In genomic region chrX:50697691-50698090, GRCh38 we compare ENCODE assay signal across 11 cellular contexts.
A peak's percentile ranks its signal among the peaks of the same experiment; 100 is the strongest.
DNase-seq lines count a peak whose midpoint lies in the region; ATAC-seq, FAIRE-seq and TF ChIP-seq lines count a peak whose summit lies in the region.
"Had no signal": no experiment of that assay in that cellular context is flagged by ENCODE, and none has a peak within 500 bp of the region (broad histone marks: within the 10 kb centered on the region; RNA-seq: fewer than 3 reads in every experiment).

No MANE protein-coding gene starts in this region.

- TF ChIP-seq CTCF in astrocyte of the spinal cord (IDR thresholded peaks at IDR 0.05; ENCODE audit: low read depth, low read length), result no peak
- no peak for TF ChIP-seq CTCF in CD4-positive, alpha-beta T cell (IDR thresholded peaks at IDR 0.05)

- H3K4me3 Mint-ChIP-seq in CD4-positive, alpha-beta T cell, result no peak overlapping the region

- CTCF ChIA-PET in CD4-positive, alpha-beta T cell (lab: Charles Lee), result no interaction called here

- no peaks in the 10 kb centered on the region for H3K4me1 Mint-ChIP-seq in CD4-positive, alpha-beta T cell (ENCODE audit: low read depth)

- H3K4me3 ChIP-seq in astrocyte of the spinal cord (ENCODE audit: low read depth, low read length), result no peak overlapping the region
- no peak overlapping the region for H3K4me3 ChIP-seq in small intestine (ENCODE audit: low read depth in 1 of 2, low read length in 2 of 2)
- H3K4me3 ChIP-seq: suprapubic skin had no signal

- intact Hi-C loops in left ventricle myocardium superior (cut with micrococcal nuclease), result no loop called here
- intact Hi-C loops in CD4-positive, alpha-beta T cell (cut with DNase I, micrococcal nuclease), result no loop called here

- ATAC-seq in left ventricle myocardium superior (peak; percentile 48), GM19328 (IDR thresholded peaks at IDR 0.05; ENCODE audit: unreplicated experiment) (no peak)
- no peak for ATAC-seq in CD4-positive, alpha-beta T cell (ENCODE audit: poor library complexity)

- FAIRE-seq in small intestine (lab: Jason Lieb, UNC), result no peak

- no peak overlapping the region for H3K27ac Mint-ChIP-seq in CD4-positive, alpha-beta T cell

- H3K9me3 ChIP-seq in small intestine (ENCODE audit: control insufficient read depth, low read depth), result no peaks in the 10 kb centered on the region
- H3K9me3 ChIP-seq in CD4-positive, alpha-beta T cell (ENCODE audit: control insufficient read depth, low read length), result no peaks in the 10 kb centered on the region
- H3K9me3 ChIP-seq: suprapubic skin had no signal

- H3K27me3 ChIP-seq in small intestine (ENCODE audit: control insufficient read depth in 2 of 2, insufficient read depth in 2 of 2, low read length in 2 of 2), result no peaks in the 10 kb centered on the region
- H3K27me3 ChIP-seq in CD4-positive, alpha-beta T cell (ENCODE audit: control insufficient read depth, insufficient read depth, low read length), result peaks cover 8% of the 10 kb centered on the region
- H3K27me3 ChIP-seq: suprapubic skin had no signal

- WGBS in small intestine, 3 donors, result 7 to 18% (median 18%) methylated on average over 2 of the region's 2 CpGs

- POLR2A ChIA-PET in CD4-positive, alpha-beta T cell (lab: Charles Lee), result no interaction called here

- H3K27me3 Mint-ChIP-seq in CD4-positive, alpha-beta T cell, result peaks cover 31% of the 10 kb centered on the region

- in situ Hi-C loops in astrocyte of the spinal cord (cut with HindIII; ENCODE audit: low sequenced_read_pairs), result no loop called here

- no peaks in the 10 kb centered on the region for H3K9me3 Mint-ChIP-seq in CD4-positive, alpha-beta T cell

- H3K27ac ChIP-seq in small intestine (ENCODE audit: low read depth in 1 of 2, low read length in 1 of 2), result no peak overlapping the region
- no peak overlapping the region for H3K27ac ChIP-seq in CD4-positive, alpha-beta T cell (ENCODE audit: low read depth, low read length)
- H3K27ac ChIP-seq: suprapubic skin had no signal

- no peaks in the 10 kb centered on the region for H3K36me3 Mint-ChIP-seq in CD4-positive, alpha-beta T cell (ENCODE audit: low read depth)

- H3K36me3 ChIP-seq in small intestine (ENCODE audit: control insufficient read depth in 2 of 2, insufficient read depth in 2 of 2, low read length in 2 of 2), result no peaks in the 10 kb centered on the region
- H3K36me3 ChIP-seq: suprapubic skin had no signal

- DNase-seq in HPDE6-E6E7 (ENCODE audit: extremely low spot score) (peak; percentile 13), astrocyte of the spinal cord (ENCODE audit: low read depth, low spot score) (peak; percentile 80), left ventricle myocardium superior (no peak), small intestine (peak; percentile 1), UCSD-AML1 (lab: John Stamatoyannopoulos, UW; ENCODE audit: unreplicated experiment) (no peak)
- no peak for DNase-seq in CD4-positive, alpha-beta T cell
- DNase-seq in activated CD4-positive, CD25-positive, alpha-beta regulatory T cell (lab: John Stamatoyannopoulos, UW), result no peak
- DNase-seq: NCI-H187; stimulated activated CD4-positive, alpha-beta T cell treated with anti-CD3 and anti-CD28 coated beads, Interleukin-15, amount 100 ng/mL, for 24 hours had no signal

- no peaks in the 10 kb centered on the region for H3K4me1 ChIP-seq in small intestine (ENCODE audit: control insufficient read depth in 2 of 2, insufficient read depth in 1 of 2, low read depth in 1 of 2, low read length in 1 of 2)
- H3K4me1 ChIP-seq: suprapubic skin had no signal

Comparison
In these comparisons a context has a peak if more than half of its experiments do, and no peak if none do; other contexts are left out.
1. DNase-seq: peak in HPDE6-E6E7 (single experiment), astrocyte of the spinal cord (single experiment) and small intestine (single experiment); none in left ventricle myocardium superior (single experiment), UCSD-AML1 (single experiment), CD4-positive, alpha-beta T cell (0 of 10) and activated CD4-positive, CD25-positive, alpha-beta regulatory T cell (0 of 4).